ENCODE assay signal across 1 cellular context in genomic region chr17:50423553-50424159, GRCh38.
TF ChIP-seq lines count a peak whose summit lies in the region.

No MANE protein-coding gene starts in this region.

TF ChIP-seq in HepG2, 621 proteins besides CTCF, POLR2A, EP300 and RAD21 (continued from another document and continues in another):
- TF ChIP-seq HMGXB3 (CRISPR knock-in tag; IDR thresholded peaks at IDR 0.05; ENCODE audit: borderline replicate concordance), result peak; percentile 91
- TF ChIP-seq ZNF737 (CRISPR knock-in tag; IDR thresholded peaks at IDR 0.05; ENCODE audit: borderline replicate concordance), result no peak
- TF ChIP-seq SIN3A (IDR thresholded peaks at IDR 0.05; ENCODE audit: borderline replicate concordance, low read depth, low read length), result peak; percentile 32; the same call in 1 of the 2 replicates
- no peak for TF ChIP-seq SNAPC4 (CRISPR knock-in tag; IDR thresholded peaks at IDR 0.05)
- TF ChIP-seq DR1 (CRISPR knock-in tag; IDR thresholded peaks at IDR 0.05), result no peak
- TF ChIP-seq, protein P1, sequence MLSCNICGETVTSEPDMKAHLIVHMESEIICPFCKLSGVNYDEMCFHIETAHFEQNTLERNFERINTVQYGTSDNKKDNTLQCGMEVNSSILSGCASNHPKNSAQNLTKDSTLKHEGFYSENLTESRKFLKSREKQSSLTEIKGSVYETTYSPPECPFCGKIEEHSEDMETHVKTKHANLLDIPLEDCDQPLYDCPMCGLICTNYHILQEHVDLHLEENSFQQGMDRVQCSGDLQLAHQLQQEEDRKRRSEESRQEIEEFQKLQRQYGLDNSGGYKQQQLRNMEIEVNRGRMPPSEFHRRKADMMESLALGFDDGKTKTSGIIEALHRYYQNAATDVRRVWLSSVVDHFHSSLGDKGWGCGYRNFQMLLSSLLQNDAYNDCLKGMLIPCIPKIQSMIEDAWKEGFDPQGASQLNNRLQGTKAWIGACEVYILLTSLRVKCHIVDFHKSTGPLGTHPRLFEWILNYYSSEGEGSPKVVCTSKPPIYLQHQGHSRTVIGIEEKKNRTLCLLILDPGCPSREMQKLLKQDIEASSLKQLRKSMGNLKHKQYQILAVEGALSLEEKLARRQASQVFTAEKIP (CRISPR knock-in tag; IDR thresholded peaks at IDR 0.05; ENCODE audit: borderline replicate concordance), result no peak
- TF ChIP-seq, protein P2, sequence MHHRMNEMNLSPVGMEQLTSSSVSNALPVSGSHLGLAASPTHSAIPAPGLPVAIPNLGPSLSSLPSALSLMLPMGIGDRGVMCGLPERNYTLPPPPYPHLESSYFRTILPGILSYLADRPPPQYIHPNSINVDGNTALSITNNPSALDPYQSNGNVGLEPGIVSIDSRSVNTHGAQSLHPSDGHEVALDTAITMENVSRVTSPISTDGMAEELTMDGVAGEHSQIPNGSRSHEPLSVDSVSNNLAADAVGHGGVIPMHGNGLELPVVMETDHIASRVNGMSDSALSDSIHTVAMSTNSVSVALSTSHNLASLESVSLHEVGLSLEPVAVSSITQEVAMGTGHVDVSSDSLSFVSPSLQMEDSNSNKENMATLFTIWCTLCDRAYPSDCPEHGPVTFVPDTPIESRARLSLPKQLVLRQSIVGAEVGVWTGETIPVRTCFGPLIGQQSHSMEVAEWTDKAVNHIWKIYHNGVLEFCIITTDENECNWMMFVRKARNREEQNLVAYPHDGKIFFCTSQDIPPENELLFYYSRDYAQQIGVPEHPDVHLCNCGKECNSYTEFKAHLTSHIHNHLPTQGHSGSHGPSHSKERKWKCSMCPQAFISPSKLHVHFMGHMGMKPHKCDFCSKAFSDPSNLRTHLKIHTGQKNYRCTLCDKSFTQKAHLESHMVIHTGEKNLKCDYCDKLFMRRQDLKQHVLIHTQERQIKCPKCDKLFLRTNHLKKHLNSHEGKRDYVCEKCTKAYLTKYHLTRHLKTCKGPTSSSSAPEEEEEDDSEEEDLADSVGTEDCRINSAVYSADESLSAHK (CRISPR knock-in tag; IDR thresholded peaks at IDR 0.05; ENCODE audit: borderline replicate concordance), result no peak
- TF ChIP-seq NCOR1 (IDR thresholded peaks at IDR 0.05; ENCODE audit: borderline replicate concordance, low read length), result peak; percentile 90; the same call in 1 of the 2 replicates
- no peak for TF ChIP-seq ZSCAN20 (CRISPR knock-in tag; IDR thresholded peaks at IDR 0.05; ENCODE audit: borderline replicate concordance)
- TF ChIP-seq ATF4 (CRISPR knock-in tag; IDR thresholded peaks at IDR 0.05), result peak in 1 of 2 experiments; percentile 48; a peak in 1 of 4 replicates
- no peak for TF ChIP-seq ZBTB1 (CRISPR knock-in tag; IDR thresholded peaks at IDR 0.05; ENCODE audit: borderline replicate concordance)
- no peak for TF ChIP-seq ZNF251 (CRISPR knock-in tag; IDR thresholded peaks at IDR 0.05)
- peak; percentile 85 for TF ChIP-seq SOX5 (CRISPR knock-in tag; IDR thresholded peaks at IDR 0.05; ENCODE audit: borderline replicate concordance)
- TF ChIP-seq TBX2 (CRISPR knock-in tag; IDR thresholded peaks at IDR 0.05; ENCODE audit: borderline replicate concordance), result peak; percentile 59
- TF ChIP-seq HOXA3 (CRISPR knock-in tag; IDR thresholded peaks at IDR 0.05), result no peak
- no peak for TF ChIP-seq POGK (CRISPR knock-in tag; conservative IDR thresholded peaks at IDR 0.05)
- TF ChIP-seq ZNF510 (CRISPR knock-in tag; IDR thresholded peaks at IDR 0.05; ENCODE audit: low read depth), result peak; percentile 71; the same call in 1 of the 2 replicates
- no peak for TF ChIP-seq IRF9 (CRISPR knock-in tag; IDR thresholded peaks at IDR 0.05; ENCODE audit: borderline replicate concordance)
- peak; percentile 95 for TF ChIP-seq BCL6 (CRISPR knock-in tag; IDR thresholded peaks at IDR 0.05)
- TF ChIP-seq ZGPAT (CRISPR knock-in tag; IDR thresholded peaks at IDR 0.05), result peak; percentile 88
- no peak for TF ChIP-seq ZSCAN22 (CRISPR knock-in tag; IDR thresholded peaks at IDR 0.05)
- peak; percentile 78 for TF ChIP-seq MAX (IDR thresholded peaks at IDR 0.05)
- TF ChIP-seq, protein P3, sequence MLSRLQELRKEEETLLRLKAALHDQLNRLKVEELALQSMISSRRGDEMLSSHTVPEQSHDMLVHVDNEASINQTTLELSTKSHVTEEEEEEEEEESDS (CRISPR knock-in tag; IDR thresholded peaks at IDR 0.05; ENCODE audit: borderline replicate concordance), result 0 out of 2 replicates have a peak, but pooled peaks have one; percentile 23
- no peak for TF ChIP-seq ZNF598 (CRISPR knock-in tag; IDR thresholded peaks at IDR 0.05; ENCODE audit: borderline replicate concordance)
- no peak for TF ChIP-seq TP53 (CRISPR knock-in tag; conservative IDR thresholded peaks at IDR 0.05)
- TF ChIP-seq HMG20A (CRISPR knock-in tag; IDR thresholded peaks at IDR 0.05; ENCODE audit: borderline replicate concordance), result peak; percentile 87
- TF ChIP-seq, protein P4, sequence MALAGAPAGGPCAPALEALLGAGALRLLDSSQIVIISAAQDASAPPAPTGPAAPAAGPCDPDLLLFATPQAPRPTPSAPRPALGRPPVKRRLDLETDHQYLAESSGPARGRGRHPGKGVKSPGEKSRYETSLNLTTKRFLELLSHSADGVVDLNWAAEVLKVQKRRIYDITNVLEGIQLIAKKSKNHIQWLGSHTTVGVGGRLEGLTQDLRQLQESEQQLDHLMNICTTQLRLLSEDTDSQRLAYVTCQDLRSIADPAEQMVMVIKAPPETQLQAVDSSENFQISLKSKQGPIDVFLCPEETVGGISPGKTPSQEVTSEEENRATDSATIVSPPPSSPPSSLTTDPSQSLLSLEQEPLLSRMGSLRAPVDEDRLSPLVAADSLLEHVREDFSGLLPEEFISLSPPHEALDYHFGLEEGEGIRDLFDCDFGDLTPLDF (CRISPR knock-in tag; IDR thresholded peaks at IDR 0.05), result no peak
- TF ChIP-seq NFRKB (IDR thresholded peaks at IDR 0.05), result no peak
- TF ChIP-seq ZNF644 (CRISPR knock-in tag; IDR thresholded peaks at IDR 0.05; ENCODE audit: low read depth), result peak; percentile 88
- no peak for TF ChIP-seq NFATC3 (CRISPR knock-in tag; IDR thresholded peaks at IDR 0.05)
- no peak for TF ChIP-seq ZNF329 (CRISPR knock-in tag; IDR thresholded peaks at IDR 0.05; ENCODE audit: low read depth)
